ENCODE assay signal across 17 cellular contexts in the genomic region with DNA sequence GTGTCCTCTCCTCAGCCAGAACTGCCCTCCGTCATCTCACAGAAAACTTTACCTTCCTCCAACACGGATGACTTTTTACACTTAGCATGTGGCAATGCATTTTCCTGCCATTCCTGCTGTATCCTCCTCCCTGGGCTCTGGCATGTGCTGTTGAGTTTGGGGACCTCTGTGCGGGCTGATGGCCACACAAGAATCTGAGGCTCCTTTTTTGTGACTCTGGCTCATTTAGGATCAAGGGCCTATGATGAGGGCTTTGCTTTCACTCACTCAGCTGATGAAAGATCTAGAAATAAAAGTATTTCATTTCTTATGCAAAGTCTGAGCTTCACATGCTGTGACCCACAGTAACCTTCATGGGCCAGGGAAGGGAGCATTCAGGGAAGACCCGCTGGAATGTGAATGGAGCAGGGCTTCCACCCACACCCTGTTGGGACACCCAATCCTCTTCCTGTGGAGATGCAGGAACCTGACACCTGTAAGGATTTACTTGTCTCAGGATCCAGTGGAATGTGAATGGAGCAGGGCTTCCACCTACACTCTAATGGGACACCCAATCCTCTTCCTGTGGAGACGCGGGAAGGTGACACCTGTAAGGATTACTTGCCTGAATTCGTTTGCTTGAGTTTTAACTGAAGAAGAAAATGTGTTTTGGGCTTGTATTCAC.
A peak's percentile ranks its signal among the peaks of the same experiment; 100 is the strongest.
DNase-seq lines count a peak whose midpoint lies in the region; ATAC-seq and TF ChIP-seq lines count a peak whose summit lies in the region.
"Had no signal": no experiment of that assay in that cellular context is flagged by ENCODE, and none has a peak within 500 bp of the region (broad histone marks: within the 10 kb centered on the region; RNA-seq: fewer than 3 reads in every experiment).

No MANE protein-coding gene starts in this region.

- no peak for TF ChIP-seq POLR2A in HCT116 (IDR thresholded peaks at IDR 0.05; ENCODE audit: borderline replicate concordance, extremely low read depth, insufficient read depth, insufficient read length)

- no peak for TF ChIP-seq CTCF in HCT116 (IDR thresholded peaks at IDR 0.05 in 2 of 3, conservative IDR thresholded peaks at IDR 0.05 in 1 of 3; ENCODE audit: borderline replicate concordance in 1 of 3, insufficient read depth in 1 of 3, low read depth in 2 of 3, low read length in 2 of 3)
- TF ChIP-seq CTCF in WTC11 (IDR thresholded peaks at IDR 0.05), result no peak
- no peak for TF ChIP-seq CTCF in neural progenitor cell (IDR thresholded peaks at IDR 0.05)
- TF ChIP-seq CTCF in left ventricle myocardium inferior (IDR thresholded peaks at IDR 0.05; ENCODE audit: borderline replicate concordance), result no peak

- TF ChIP-seq RAD21 in HCT116 (IDR thresholded peaks at IDR 0.05; ENCODE audit: low read depth), result no peak

- BruUV-seq in HCT116 (replicated peaks; lab: Mats Ljungman, UMichigan), result no TSS peak

- H3K9me3 Mint-ChIP-seq in WTC11 (peaks cover 9% of the 10 kb centered on the region; the same call in 1 of the 2 replicates), neural progenitor cell (peaks cover 8% of the 10 kb centered on the region)
- H3K9me3 Mint-ChIP-seq in naive thymus-derived CD4-positive, alpha-beta T cell, result peaks cover 0 to 4% (median 0%) of the 10 kb centered on the region in 11 donors

- H3K9me3 ChIP-seq in HCT116 (ENCODE audit: control insufficient read depth in 1 of 2, insufficient read depth in 1 of 2, low read depth in 1 of 2, low read length in 2 of 2) (no peaks in the 10 kb centered on the region), neural progenitor cell (ENCODE audit: low read depth) (no peaks in the 10 kb centered on the region), left ventricle myocardium inferior (replicated peaks) (no peaks in the 10 kb centered on the region)
- H3K9me3 ChIP-seq in naive thymus-derived CD4-positive, alpha-beta T cell (ENCODE audit: control insufficient read depth in 2 of 3, low read length in 3 of 3), result no peaks in the 10 kb centered on the region

- H3K4me3 Mint-ChIP-seq in WTC11, result 0 out of 2 replicates have a peak overlapping the region, but pooled peaks have one; percentile 20
- no peak overlapping the region for H3K4me3 Mint-ChIP-seq in neural progenitor cell
- no peak overlapping the region for H3K4me3 Mint-ChIP-seq in naive thymus-derived CD4-positive, alpha-beta T cell

- H3K27ac Mint-ChIP-seq in WTC11 (peak overlapping the region; percentile 90), neural progenitor cell (peak overlapping the region; percentile 85)
- H3K27ac Mint-ChIP-seq in naive thymus-derived CD4-positive, alpha-beta T cell, result no peak overlapping the region

- H3K9ac ChIP-seq in HCT116 (ENCODE audit: low read length) (no peak overlapping the region), neural progenitor cell (no peak overlapping the region)
- H3K9ac ChIP-seq: KMS-11 had no signal

- H3K4me2 ChIP-seq in HCT116 (ENCODE audit: low read length) (peak overlapping the region; percentile 38), neural progenitor cell (no peak overlapping the region)
- H3K4me2 ChIP-seq: KMS-11 had no signal

- CTCF ChIA-PET in HCT116 (lab: Charles Lee) (no interaction called here), WTC11 (lab: Charles Lee) (interaction anchor here (1.0 kb wide), 1 partner anchor 359 kb away, joined by 3 read pairs; no protein-coding TSS in a partner anchor)
- CTCF ChIA-PET in naive thymus-derived CD4-positive, alpha-beta T cell (lab: Charles Lee), result no interaction called here

- POLR2A ChIA-PET in HCT116 (lab: Charles Lee) (no interaction called here), WTC11 (lab: Charles Lee) (no interaction called here)
- POLR2A ChIA-PET in naive thymus-derived CD4-positive, alpha-beta T cell (lab: Charles Lee), result no interaction called here

- no peaks in the 10 kb centered on the region for H3K9me2 ChIP-seq in HCT116 (ENCODE audit: insufficient read depth)

- no peaks in the 10 kb centered on the region for H3K79me2 ChIP-seq in HCT116 (ENCODE audit: insufficient read depth, low read length)
- no peaks in the 10 kb centered on the region for H3K79me2 ChIP-seq in neural progenitor cell (ENCODE audit: low read depth)

- RAD21 ChIA-PET in HCT116 (lab: Charles Lee; ENCODE audit: low non-redundant PET in 1 of 2, low total read pairs in 2 of 2, uncharacterized antibody in 2 of 2, unreplicated experiment in 2 of 2), result no interaction called here

- H3K4me3 ChIP-seq in HCT116 (replicated peaks in 1 of 2; ENCODE audit: low read depth in 1 of 2, low read length in 2 of 2) (no peak overlapping the region), neural progenitor cell (no peak overlapping the region), left ventricle myocardium inferior (no peak overlapping the region)
- no peak overlapping the region for H3K4me3 ChIP-seq in naive thymus-derived CD4-positive, alpha-beta T cell (ENCODE audit: low read length)

- H3K27ac ChIP-seq in HCT116 (ENCODE audit: low read depth, low read length) (no peak overlapping the region), neural progenitor cell (no peak overlapping the region), left ventricle myocardium inferior (replicated peaks) (no peak overlapping the region)
- H3K27ac ChIP-seq in naive thymus-derived CD4-positive, alpha-beta T cell (ENCODE audit: low read depth, low read length), result no peak overlapping the region
- H3K27ac ChIP-seq: KMS-11 had no signal

- peaks cover 8% of the 10 kb centered on the region for H3F3A ChIP-seq in neural progenitor cell (ENCODE audit: low read depth)

- no peaks in the 10 kb centered on the region for H3K27me3 ChIP-seq in HCT116 (ENCODE audit: insufficient read depth, low read length)
- no peaks in the 10 kb centered on the region for H3K27me3 ChIP-seq in neural progenitor cell
- H3K27me3 ChIP-seq in naive thymus-derived CD4-positive, alpha-beta T cell (ENCODE audit: control insufficient read depth in 2 of 2, insufficient read depth in 2 of 2, low read length in 2 of 2), result no peaks in the 10 kb centered on the region
- peaks cover 55% of the 10 kb centered on the region for H3K27me3 ChIP-seq in left ventricle myocardium inferior (ENCODE audit: low read depth)

- intact Hi-C loops in HCT116 (cut with micrococcal nuclease), result no loop called here
- intact Hi-C loops in naive thymus-derived CD4-positive, alpha-beta T cell (cut with micrococcal nuclease), result no loop called here
- intact Hi-C loops in left ventricle myocardium inferior (cut with micrococcal nuclease), result no loop called here

- H3K4me1 Mint-ChIP-seq in WTC11, result peaks cover 54% of the 10 kb centered on the region
- H3K4me1 Mint-ChIP-seq in neural progenitor cell, result peaks cover 56% of the 10 kb centered on the region
- H3K4me1 Mint-ChIP-seq in naive thymus-derived CD4-positive, alpha-beta T cell, result peaks cover 0 to 4% (median 0%) of the 10 kb centered on the region in 7 donors

- H3K36me3 Mint-ChIP-seq in WTC11 (no peaks in the 10 kb centered on the region), neural progenitor cell (no peaks in the 10 kb centered on the region)
- H3K36me3 Mint-ChIP-seq in naive thymus-derived CD4-positive, alpha-beta T cell, result no peaks in the 10 kb centered on the region

- H2AFZ ChIP-seq in HCT116 (ENCODE audit: low read depth, low read length, poor library complexity, severe bottlenecking) (no peak overlapping the region), neural progenitor cell (replicated peaks) (no peak overlapping the region)

- no peak for ATAC-seq in HCT116
- peak; percentile 91 for ATAC-seq in WTC11
- ATAC-seq in GM21737 (IDR thresholded peaks at IDR 0.05; ENCODE audit: unreplicated experiment), result no peak
- no peak for ATAC-seq in naive thymus-derived CD4-positive, alpha-beta T cell

- H3K4me1 ChIP-seq in HCT116 (ENCODE audit: control insufficient read depth in 1 of 2, insufficient read depth in 2 of 2, low read length in 2 of 2) (peaks cover 27 to 39% of the 10 kb centered on the region in 2 experiments), neural progenitor cell (peaks cover 24% of the 10 kb centered on the region), left ventricle myocardium inferior (no peaks in the 10 kb centered on the region)
- H3K4me1 ChIP-seq in naive thymus-derived CD4-positive, alpha-beta T cell (ENCODE audit: control insufficient read depth in 2 of 2, insufficient read depth in 2 of 2, low read length in 2 of 2), result no peaks in the 10 kb centered on the region

- DNase-seq in HCT116 (ENCODE audit: low read depth, low spot score) (no peak), WTC11 (ENCODE audit: low spot score) (peak; percentile 43), iPS DF 19.7 (ENCODE audit: low read depth, low spot score) (peak; percentile 59), neural progenitor cell (ENCODE audit: low spot score) (peak; percentile 34), NCI-H446 (lab: John Stamatoyannopoulos, UW) (no peak), left ventricle myocardium inferior (no peak)
- no peak for DNase-seq in naive thymus-derived CD4-positive, alpha-beta T cell
- DNase-seq: COR-L47, EL, HCEC 1CT, NCI-H1048, NCI-H1436 treated with DMSO at 0.1 percent for 48 hours, NCI-H2081, NCI-H510A, NCI-H774 had no signal

- H4K20me1 ChIP-seq in HCT116 (ENCODE audit: insufficient read depth), result no peaks in the 10 kb centered on the region
- H4K20me1 ChIP-seq in neural progenitor cell (ENCODE audit: low read depth), result no peaks in the 10 kb centered on the region

- H3K27me3 Mint-ChIP-seq in WTC11 (ENCODE audit: low read depth) (no peaks in the 10 kb centered on the region), neural progenitor cell (ENCODE audit: insufficient read depth, low read depth) (peaks cover 13% of the 10 kb centered on the region)
- peaks cover 0 to 59% (median 0%) of the 10 kb centered on the region in 5 donors for H3K27me3 Mint-ChIP-seq in naive thymus-derived CD4-positive, alpha-beta T cell

- H3K36me3 ChIP-seq in HCT116 (ENCODE audit: control insufficient read depth in 1 of 2, insufficient read depth in 2 of 2, low read length in 2 of 2) (no peaks in the 10 kb centered on the region), neural progenitor cell (no peaks in the 10 kb centered on the region), left ventricle myocardium inferior (no peaks in the 10 kb centered on the region)
- H3K36me3 ChIP-seq in naive thymus-derived CD4-positive, alpha-beta T cell (ENCODE audit: control insufficient read depth in 2 of 3, insufficient read depth in 3 of 3, low read length in 3 of 3), result no peaks in the 10 kb centered on the region

TF ChIP-seq in HCT116, 20 proteins besides CTCF, POLR2A, EP300 and RAD21 (continues in another document):
- TF ChIP-seq CEBPB (IDR thresholded peaks at IDR 0.05; ENCODE audit: low read depth), result no peak
- TF ChIP-seq SIN3A (IDR thresholded peaks at IDR 0.05; ENCODE audit: low read depth), result no peak
- TF ChIP-seq SRF (IDR thresholded peaks at IDR 0.05; ENCODE audit: low read depth), result no peak
- no peak for TF ChIP-seq TCF7L2 (IDR thresholded peaks at IDR 0.05; ENCODE audit: borderline replicate concordance, extremely low read depth, insufficient read depth, insufficient read length)

Comparison
In these comparisons a context has a peak if more than half of its experiments do, and no peak if none do; other contexts are left out.
1. DNase-seq: peak in WTC11 (single experiment), iPS DF 19.7 (single experiment) and neural progenitor cell (single experiment); none in HCT116 (single experiment), naive thymus-derived CD4-positive, alpha-beta T cell (0 of 9), NCI-H446 (0 of 2) and left ventricle myocardium inferior (single experiment).
2. H3K27ac Mint-ChIP-seq: peak in WTC11 (single experiment) and neural progenitor cell (single experiment); none in naive thymus-derived CD4-positive, alpha-beta T cell (0 of 9).